8 cellular contexts compared by ENCODE assay signal in the genomic region with DNA sequence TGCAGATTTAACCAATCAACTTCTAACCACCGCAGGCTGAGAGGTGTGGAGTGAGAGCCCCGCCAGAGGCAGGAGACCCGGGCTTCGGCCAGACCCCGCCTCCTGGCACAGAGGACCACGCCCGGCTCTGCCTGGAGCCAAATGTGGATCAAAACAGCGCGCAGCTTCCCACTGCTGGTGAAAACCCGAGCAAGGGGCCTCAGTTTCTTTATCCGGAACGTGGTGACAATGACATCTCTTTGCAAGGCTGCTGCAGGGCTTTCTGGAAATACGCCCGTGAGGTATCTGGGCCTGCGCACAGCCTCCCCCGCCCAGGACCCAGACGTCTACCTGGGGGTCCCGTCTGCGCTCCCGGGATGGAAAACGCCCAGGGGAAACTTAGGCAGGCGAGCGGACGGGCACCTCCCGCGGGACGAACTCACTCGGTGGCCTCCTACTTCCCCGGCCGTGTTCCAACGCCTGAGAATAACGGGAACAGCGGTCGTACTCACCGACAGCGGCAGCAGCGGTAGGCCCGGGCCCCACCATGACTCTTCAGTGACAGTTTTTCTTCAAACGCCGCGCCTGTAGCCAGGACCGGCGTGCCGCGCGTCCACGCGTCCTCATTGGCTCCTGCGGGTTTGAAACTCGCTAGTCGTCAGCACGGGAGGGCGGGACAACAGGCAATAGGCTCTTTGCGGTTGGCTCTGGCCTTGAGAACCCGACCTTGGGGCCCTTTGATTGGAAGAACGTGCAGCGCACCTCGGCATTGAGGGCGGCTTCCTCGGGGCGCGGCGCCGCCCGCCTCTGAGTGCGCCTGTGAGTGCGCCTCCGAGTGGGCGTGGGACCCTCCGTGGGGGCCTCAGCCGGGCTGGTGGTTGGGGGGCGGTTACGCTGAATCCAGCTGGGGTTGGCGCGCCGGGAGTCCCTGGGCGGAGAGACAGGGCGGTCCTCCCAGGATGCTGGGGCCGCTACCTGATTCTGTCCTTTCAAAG. TPM values are rescaled to one million over a fixed set of nuclear protein-coding genes. Genes with fewer than 3 reads are reported as not detected.
DNase-seq lines count a peak whose midpoint lies in the region; ATAC-seq and TF ChIP-seq lines count a peak whose summit lies in the region.

A gene with protein sequence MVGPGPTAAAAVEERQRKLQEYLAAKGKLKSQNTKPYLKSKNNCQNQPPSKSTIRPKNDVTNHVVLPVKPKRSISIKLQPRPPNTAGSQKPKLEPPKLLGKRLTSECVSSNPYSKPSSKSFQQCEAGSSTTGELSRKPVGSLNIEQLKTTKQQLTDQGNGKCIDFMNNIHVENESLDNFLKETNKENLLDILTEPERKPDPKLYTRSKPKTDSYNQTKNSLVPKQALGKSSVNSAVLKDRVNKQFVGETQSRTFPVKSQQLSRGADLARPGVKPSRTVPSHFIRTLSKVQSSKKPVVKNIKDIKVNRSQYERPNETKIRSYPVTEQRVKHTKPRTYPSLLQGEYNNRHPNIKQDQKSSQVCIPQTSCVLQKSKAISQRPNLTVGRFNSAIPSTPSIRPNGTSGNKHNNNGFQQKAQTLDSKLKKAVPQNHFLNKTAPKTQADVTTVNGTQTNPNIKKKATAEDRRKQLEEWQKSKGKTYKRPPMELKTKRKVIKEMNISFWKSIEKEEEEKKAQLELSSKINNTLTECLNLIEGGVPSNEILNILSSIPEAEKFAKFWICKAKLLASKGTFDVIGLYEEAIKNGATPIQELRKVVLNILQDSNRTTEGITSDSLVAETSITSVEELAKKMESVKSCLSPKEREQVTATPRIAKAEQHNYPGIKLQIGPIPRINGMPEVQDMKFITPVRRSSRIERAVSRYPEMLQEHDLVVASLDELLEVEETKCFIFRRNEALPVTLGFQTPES (minus strand): TSS at position 539 of the 974 bp plus-strand sequence. CDS start 11 bp downstream, at position 528.

- H3K27me3 ChIP-seq in right atrium auricular region: no peaks in the 10 kb centered on the region
- no peaks in the 10 kb centered on the region for H3K27me3 ChIP-seq in psoas muscle (ENCODE audit: insufficient read depth in 3 of 3, low read length in 2 of 3)
- no peaks in the 10 kb centered on the region for H3K27me3 ChIP-seq in uterus

- H3K9me3 ChIP-seq in right atrium auricular region (no peaks in the 10 kb centered on the region), psoas muscle (no peaks in the 10 kb centered on the region), uterus (no peaks in the 10 kb centered on the region)

- intact Hi-C loops in psoas muscle (cut with DNase I) (no loop called here), uterus (cut with DNase I; ENCODE audit: low total_unique reads) (no loop called here)

- DNase-seq in NCI-H187 treated with DMSO at 0.1 percent for 48 hours (lab: John Stamatoyannopoulos, UW) (peak; percentile 62), T-helper 2 cell (peak; percentile 86 to 99 (median 94)), anterior cingulate cortex (lab: John Stamatoyannopoulos, UW) (peak; percentile 60 to 98 (median 93)), right atrium auricular region (ENCODE audit: low spot score) (peak; percentile 96), psoas muscle (peak; percentile 95 to 97), uterus (peak; percentile 88 to 89)

- H3K27ac ChIP-seq in right atrium auricular region (peak within 1 kb of the TSS in 1 of 2 donors; percentile 38), psoas muscle (peak within 1 kb of the TSS; percentile 1), uterus (peak within 1 kb of the TSS in 1 of 2 donors; percentile 23)

- no peak for TF ChIP-seq POLR2A in uterus (IDR thresholded peaks at IDR 0.05)

- peak; percentile 99 for ATAC-seq in GM18502 (IDR thresholded peaks at IDR 0.05; ENCODE audit: poor library complexity, unreplicated experiment)
- ATAC-seq in HG02970 (IDR thresholded peaks at IDR 0.05; ENCODE audit: low FRiP score, unreplicated experiment): peak; percentile 97
- peak; percentile 99 to 100 (median 100) for ATAC-seq in psoas muscle

- peak in 1 of 2 donors; percentile 7 for TF ChIP-seq CTCF in right atrium auricular region (IDR thresholded peaks at IDR 0.05)
- TF ChIP-seq CTCF in psoas muscle (IDR thresholded peaks at IDR 0.05): no peak
- no peak for TF ChIP-seq CTCF in uterus (IDR thresholded peaks at IDR 0.05)

- H3K4me1 ChIP-seq in right atrium auricular region: peaks cover 0 to 13% of the 10 kb centered on the region in 2 donors
- H3K4me1 ChIP-seq in psoas muscle: peaks cover 6% of the 10 kb centered on the region
- H3K4me1 ChIP-seq in uterus: no peaks in the 10 kb centered on the region

- H3K4me3 ChIP-seq in right atrium auricular region (peak within 1 kb of the TSS; percentile 61 to 70), psoas muscle (peak within 1 kb of the TSS; percentile 74), uterus (peak within 1 kb of the TSS; percentile 50 to 55)

- WGBS in psoas muscle, 3 donors: 0 to 1% (median 0%) methylated on average over 75 to 79 of the region's 79 CpGs

- H3K36me3 ChIP-seq in right atrium auricular region (no peaks in the 10 kb centered on the region), psoas muscle (ENCODE audit: insufficient read depth in 1 of 2, low read depth in 1 of 2) (no peaks in the 10 kb centered on the region), uterus (no peaks in the 10 kb centered on the region)

RNA-seq across cellular contexts. Expression of the gene that starts here (rescaled TPM):
- under 1 TPM in 1 of 2 donors, not detected in 1; 0.82 TPM for total RNA-seq in right atrium auricular region
- under 1 TPM in 2 of 4 donors, not detected in 2; 0.05 to 0.19 TPM for total RNA-seq in psoas muscle
- under 1 TPM in 2 of 3 donors, not detected in 1; 0.05 to 0.13 TPM for polyA plus RNA-seq in psoas muscle
- total RNA-seq in uterus: 1 to 10 TPM in 1 of 4 donors, not detected in 3; 8.8 TPM

Comparison
In these comparisons a context has a peak if more than half of its experiments do, and no peak if none do; other contexts are left out.
1. Peak in DNase-seq and H3K4me3 ChIP-seq in right atrium auricular region; RNA of the gene not detected or under 1 TPM.
2. Peak in DNase-seq, ATAC-seq, H3K4me3 ChIP-seq and H3K27ac ChIP-seq in psoas muscle; RNA of the gene not detected or under 1 TPM.